ENCODE assay signal across 11 cellular contexts in genomic region chr14:76842414-76842813, GRCh38. TPM values are rescaled to one million over a fixed set of nuclear protein-coding genes. Genes with fewer than 3 reads are reported as not detected.
"Had no signal": no experiment of that assay in that cellular context is flagged by ENCODE, and none has a peak within 500 bp of the region (broad histone marks: within the 10 kb centered on the region; RNA-seq: fewer than 3 reads in every experiment).

No MANE protein-coding gene starts in this region.

- ATAC-seq: HCT116 had no signal

- H3K4me3 ChIP-seq: GM23248, HAP-1 had no signal

- H3K4me1 ChIP-seq: HAP-1 had no signal

- H3K9me3 ChIP-seq: HAP-1 had no signal

- DNase-seq: GM23248, GOT3, H7, HFFc6, IMR-90, KBM-7 had no signal

- H2AFZ ChIP-seq: GM23248 had no signal

- H3K27ac ChIP-seq: GM23248, HL-60 had no signal

- H3K9ac ChIP-seq: GM23248 had no signal

- H3K36me3 ChIP-seq: HAP-1 had no signal

RNA-seq across cellular contexts. Expression of gene LRRC74A, which starts 16.2 kb away (rescaled TPM):
- total RNA-seq: GM23248, H4, H7, HFFc6, HT1080, IMR-90 had no signal
- polyA plus RNA-seq: GM23248, IMR-90 had no signal
